1 cellular context compared by ENCODE assay signal in the genomic region with DNA sequence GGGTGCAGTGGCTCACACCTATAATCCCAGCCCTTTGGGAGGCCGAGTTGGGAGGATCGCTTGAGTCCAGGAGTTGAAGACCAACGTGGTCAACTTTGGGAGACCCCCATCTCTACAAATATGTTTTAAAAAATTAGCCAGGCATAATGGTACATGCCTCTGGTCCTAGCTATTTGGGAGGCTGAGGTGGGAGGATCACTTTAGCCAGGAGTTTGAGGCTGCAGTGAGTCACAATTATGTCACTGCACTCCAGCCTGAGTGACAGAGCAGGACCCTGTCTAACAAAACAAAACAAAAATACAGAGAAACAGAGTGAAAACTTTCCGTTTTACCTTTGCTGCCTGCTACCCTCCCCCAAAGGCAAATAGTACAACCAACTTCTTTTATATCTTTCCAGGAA.
TF ChIP-seq lines count a peak whose summit lies in the region.

No MANE protein-coding gene starts in this region.

TF ChIP-seq in HEK293, 187 proteins besides CTCF, POLR2A, EP300 and RAD21:
- TF ChIP-seq, protein P1, sequence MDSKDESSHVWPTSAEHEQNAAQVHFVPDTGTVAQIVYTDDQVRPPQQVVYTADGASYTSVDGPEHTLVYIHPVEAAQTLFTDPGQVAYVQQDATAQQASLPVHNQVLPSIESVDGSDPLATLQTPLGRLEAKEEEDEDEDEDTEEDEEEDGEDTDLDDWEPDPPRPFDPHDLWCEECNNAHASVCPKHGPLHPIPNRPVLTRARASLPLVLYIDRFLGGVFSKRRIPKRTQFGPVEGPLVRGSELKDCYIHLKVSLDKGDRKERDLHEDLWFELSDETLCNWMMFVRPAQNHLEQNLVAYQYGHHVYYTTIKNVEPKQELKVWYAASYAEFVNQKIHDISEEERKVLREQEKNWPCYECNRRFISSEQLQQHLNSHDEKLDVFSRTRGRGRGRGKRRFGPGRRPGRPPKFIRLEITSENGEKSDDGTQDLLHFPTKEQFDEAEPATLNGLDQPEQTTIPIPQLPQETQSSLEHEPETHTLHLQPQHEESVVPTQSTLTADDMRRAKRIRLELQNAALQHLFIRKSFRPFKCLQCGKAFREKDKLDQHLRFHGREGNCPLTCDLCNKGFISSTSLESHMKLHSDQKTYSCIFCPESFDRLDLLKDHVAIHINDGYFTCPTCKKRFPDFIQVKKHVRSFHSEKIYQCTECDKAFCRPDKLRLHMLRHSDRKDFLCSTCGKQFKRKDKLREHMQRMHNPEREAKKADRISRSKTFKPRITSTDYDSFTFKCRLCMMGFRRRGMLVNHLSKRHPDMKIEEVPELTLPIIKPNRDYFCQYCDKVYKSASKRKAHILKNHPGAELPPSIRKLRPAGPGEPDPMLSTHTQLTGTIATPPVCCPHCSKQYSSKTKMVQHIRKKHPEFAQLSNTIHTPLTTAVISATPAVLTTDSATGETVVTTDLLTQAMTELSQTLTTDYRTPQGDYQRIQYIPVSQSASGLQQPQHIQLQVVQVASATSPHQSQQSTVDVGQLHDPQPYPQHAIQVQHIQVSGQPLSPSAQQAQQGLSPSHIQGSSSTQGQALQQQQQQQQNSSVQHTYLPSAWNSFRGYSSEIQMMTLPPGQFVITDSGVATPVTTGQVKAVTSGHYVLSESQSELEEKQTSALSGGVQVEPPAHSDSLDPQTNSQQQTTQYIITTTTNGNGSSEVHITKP (tag by site-specific recombination; IDR thresholded peaks at IDR 0.05): peak; percentile 17; the same call in 1 of the 2 replicates
- TF ChIP-seq ZSCAN16 (tag by site-specific recombination; IDR thresholded peaks at IDR 0.05): no peak
